2 cellular contexts compared by ENCODE assay signal in the genomic region with DNA sequence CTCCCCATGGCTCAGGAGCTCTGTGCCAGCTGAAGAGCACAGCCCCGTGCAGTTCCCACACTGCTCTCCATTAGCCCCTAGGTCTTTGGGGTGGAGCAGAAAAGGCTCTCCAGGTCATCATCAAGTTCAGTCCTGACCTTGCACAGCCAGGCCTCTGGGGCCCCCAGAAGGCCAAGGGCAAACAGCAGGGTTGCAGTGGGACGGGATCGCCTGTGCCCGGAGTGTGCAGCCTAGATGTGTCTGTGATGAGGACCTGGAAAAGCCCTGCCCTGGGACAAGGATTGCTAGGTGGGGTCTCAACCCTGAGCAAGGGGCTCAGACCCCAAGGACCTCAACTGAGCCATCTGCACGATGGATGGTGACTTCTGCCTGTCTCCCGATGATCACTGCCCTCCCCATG.
TF ChIP-seq lines count a peak whose summit lies in the region.

No MANE protein-coding gene starts in this region.

TF ChIP-seq in liver, 16 proteins besides CTCF, POLR2A, EP300 and RAD21:
- TF ChIP-seq HNF4A (conservative IDR thresholded peaks at IDR 0.05) (no peak), NR2F2 (IDR thresholded peaks at IDR 0.05) (no peak), YY1 (IDR thresholded peaks at IDR 0.05) (no peak), EGR1 (IDR thresholded peaks at IDR 0.05; ENCODE audit: low read depth in 2 of 2) (no peak), GABPA (IDR thresholded peaks at IDR 0.05 in 1 of 2, conservative IDR thresholded peaks at IDR 0.05 in 1 of 2) (no peak), SP1 (IDR thresholded peaks at IDR 0.05) (no peak), RXRA (IDR thresholded peaks at IDR 0.05) (no peak), FOXA1 (IDR thresholded peaks at IDR 0.05) (no peak), JUND (IDR thresholded peaks at IDR 0.05) (no peak), HNF4G (IDR thresholded peaks at IDR 0.05) (no peak), FOXA2 (IDR thresholded peaks at IDR 0.05) (no peak), TAF1 (conservative IDR thresholded peaks at IDR 0.05) (no peak)
- TF ChIP-seq, protein P1, sequence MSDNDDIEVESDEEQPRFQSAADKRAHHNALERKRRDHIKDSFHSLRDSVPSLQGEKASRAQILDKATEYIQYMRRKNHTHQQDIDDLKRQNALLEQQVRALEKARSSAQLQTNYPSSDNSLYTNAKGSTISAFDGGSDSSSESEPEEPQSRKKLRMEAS (IDR thresholded peaks at IDR 0.05): no peak
- TF ChIP-seq, protein P2, sequence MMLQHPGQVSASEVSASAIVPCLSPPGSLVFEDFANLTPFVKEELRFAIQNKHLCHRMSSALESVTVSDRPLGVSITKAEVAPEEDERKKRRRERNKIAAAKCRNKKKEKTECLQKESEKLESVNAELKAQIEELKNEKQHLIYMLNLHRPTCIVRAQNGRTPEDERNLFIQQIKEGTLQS (IDR thresholded peaks at IDR 0.05): no peak
- TF ChIP-seq, protein P3, sequence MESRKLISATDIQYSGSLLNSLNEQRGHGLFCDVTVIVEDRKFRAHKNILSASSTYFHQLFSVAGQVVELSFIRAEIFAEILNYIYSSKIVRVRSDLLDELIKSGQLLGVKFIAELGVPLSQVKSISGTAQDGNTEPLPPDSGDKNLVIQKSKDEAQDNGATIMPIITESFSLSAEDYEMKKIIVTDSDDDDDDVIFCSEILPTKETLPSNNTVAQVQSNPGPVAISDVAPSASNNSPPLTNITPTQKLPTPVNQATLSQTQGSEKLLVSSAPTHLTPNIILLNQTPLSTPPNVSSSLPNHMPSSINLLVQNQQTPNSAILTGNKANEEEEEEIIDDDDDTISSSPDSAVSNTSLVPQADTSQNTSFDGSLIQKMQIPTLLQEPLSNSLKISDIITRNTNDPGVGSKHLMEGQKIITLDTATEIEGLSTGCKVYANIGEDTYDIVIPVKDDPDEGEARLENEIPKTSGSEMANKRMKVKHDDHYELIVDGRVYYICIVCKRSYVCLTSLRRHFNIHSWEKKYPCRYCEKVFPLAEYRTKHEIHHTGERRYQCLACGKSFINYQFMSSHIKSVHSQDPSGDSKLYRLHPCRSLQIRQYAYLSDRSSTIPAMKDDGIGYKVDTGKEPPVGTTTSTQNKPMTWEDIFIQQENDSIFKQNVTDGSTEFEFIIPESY (IDR thresholded peaks at IDR 0.05): no peak
- TF ChIP-seq, protein P4, sequence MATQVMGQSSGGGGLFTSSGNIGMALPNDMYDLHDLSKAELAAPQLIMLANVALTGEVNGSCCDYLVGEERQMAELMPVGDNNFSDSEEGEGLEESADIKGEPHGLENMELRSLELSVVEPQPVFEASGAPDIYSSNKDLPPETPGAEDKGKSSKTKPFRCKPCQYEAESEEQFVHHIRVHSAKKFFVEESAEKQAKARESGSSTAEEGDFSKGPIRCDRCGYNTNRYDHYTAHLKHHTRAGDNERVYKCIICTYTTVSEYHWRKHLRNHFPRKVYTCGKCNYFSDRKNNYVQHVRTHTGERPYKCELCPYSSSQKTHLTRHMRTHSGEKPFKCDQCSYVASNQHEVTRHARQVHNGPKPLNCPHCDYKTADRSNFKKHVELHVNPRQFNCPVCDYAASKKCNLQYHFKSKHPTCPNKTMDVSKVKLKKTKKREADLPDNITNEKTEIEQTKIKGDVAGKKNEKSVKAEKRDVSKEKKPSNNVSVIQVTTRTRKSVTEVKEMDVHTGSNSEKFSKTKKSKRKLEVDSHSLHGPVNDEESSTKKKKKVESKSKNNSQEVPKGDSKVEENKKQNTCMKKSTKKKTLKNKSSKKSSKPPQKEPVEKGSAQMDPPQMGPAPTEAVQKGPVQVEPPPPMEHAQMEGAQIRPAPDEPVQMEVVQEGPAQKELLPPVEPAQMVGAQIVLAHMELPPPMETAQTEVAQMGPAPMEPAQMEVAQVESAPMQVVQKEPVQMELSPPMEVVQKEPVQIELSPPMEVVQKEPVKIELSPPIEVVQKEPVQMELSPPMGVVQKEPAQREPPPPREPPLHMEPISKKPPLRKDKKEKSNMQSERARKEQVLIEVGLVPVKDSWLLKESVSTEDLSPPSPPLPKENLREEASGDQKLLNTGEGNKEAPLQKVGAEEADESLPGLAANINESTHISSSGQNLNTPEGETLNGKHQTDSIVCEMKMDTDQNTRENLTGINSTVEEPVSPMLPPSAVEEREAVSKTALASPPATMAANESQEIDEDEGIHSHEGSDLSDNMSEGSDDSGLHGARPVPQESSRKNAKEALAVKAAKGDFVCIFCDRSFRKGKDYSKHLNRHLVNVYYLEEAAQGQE (IDR thresholded peaks at IDR 0.05): no peak

TF ChIP-seq in HepG2, 621 proteins besides CTCF, POLR2A, EP300 and RAD21:
- no peak for TF ChIP-seq FOXA3 (CRISPR knock-in tag; IDR thresholded peaks at IDR 0.05)
- no peak for TF ChIP-seq NR2C2 (CRISPR knock-in tag; IDR thresholded peaks at IDR 0.05; ENCODE audit: borderline replicate concordance)
- TF ChIP-seq, protein P5, sequence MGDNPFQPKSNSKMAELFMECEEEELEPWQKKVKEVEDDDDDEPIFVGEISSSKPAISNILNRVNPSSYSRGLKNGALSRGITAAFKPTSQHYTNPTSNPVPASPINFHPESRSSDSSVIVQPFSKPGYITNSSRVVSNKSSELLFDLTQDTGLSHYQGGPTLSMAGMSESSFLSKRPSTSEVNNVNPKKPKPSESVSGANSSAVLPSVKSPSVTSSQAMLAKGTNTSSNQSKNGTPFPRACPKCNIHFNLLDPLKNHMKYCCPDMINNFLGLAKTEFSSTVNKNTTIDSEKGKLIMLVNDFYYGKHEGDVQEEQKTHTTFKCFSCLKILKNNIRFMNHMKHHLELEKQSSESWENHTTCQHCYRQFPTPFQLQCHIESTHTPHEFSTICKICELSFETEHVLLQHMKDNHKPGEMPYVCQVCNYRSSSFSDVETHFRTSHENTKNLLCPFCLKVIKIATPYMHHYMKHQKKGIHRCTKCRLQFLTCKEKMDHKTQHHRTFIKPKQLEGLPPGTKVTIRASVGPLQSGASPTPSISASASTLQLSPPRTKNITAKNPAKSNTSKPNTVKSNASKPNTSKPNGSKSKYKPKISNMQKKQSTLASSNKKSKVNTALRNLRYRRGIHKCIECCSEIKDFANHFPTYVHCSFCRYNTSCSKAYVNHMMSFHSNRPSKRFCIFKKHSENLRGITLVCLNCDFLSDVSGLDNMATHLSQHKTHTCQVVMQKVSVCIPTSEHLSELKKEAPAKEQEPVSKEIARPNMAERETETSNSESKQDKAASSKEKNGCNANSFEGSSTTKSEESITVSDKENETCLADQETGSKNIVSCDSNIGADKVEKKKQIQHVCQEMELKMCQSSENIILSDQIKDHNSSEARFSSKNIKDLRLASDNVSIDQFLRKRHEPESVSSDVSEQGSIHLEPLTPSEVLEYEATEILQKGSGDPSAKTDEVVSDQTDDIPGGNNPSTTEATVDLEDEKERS (CRISPR knock-in tag; IDR thresholded peaks at IDR 0.05): no peak
- TF ChIP-seq, protein P6, sequence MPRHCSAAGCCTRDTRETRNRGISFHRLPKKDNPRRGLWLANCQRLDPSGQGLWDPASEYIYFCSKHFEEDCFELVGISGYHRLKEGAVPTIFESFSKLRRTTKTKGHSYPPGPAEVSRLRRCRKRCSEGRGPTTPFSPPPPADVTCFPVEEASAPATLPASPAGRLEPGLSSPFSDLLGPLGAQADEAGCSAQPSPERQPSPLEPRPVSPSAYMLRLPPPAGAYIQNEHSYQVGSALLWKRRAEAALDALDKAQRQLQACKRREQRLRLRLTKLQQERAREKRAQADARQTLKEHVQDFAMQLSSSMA (CRISPR knock-in tag; IDR thresholded peaks at IDR 0.05): no peak
TF ChIP-seq in HepG2: peak in this region for 0.
